Comparison of ENCODE assay signal across 20 cellular contexts in the genomic region with DNA sequence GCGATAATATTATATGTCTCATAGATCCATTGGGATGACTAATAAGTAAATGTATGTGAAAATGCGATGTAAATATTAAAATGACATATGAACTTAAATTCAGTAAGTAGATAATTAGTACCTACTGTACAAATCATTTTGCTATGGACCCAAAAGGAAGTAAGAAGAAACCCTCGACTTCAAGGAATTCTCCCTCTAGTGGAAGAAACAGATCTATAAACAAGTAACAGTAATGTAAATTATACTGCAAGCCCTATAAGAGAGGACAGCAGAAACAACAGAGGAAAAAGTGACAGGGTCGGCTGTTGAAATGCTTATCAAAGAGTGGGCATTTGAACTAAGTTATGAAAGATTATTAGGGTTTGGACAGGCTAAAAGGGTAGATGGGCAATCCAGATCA.
DNase-seq lines count a peak whose midpoint lies in the region; ATAC-seq and TF ChIP-seq lines count a peak whose summit lies in the region.
"Had no signal": no experiment of that assay in that cellular context is flagged by ENCODE, and none has a peak within 500 bp of the region (broad histone marks: within the 10 kb centered on the region; RNA-seq: fewer than 3 reads in every experiment).

No MANE protein-coding gene starts in this region.

- no peak for TF ChIP-seq EP300 in tibial nerve (IDR thresholded peaks at IDR 0.05)

- peak; percentile 41 for TF ChIP-seq CTCF in A673 (conservative IDR thresholded peaks at IDR 0.05; ENCODE audit: low read depth, low read length)
- TF ChIP-seq CTCF in GM23338 (conservative IDR thresholded peaks at IDR 0.05; ENCODE audit: low read depth in 2 of 2), result peak in 1 of 2 experiments; percentile 62; a peak in 3 of 4 replicates
- TF ChIP-seq CTCF in PC-9 (conservative IDR thresholded peaks at IDR 0.05), result 0 out of 2 replicates have a peak, but pooled peaks have one; percentile 21
- no peak for TF ChIP-seq CTCF in epithelial cell of esophagus (IDR thresholded peaks at IDR 0.05; ENCODE audit: insufficient read depth, low read depth, low read length, missing control alignments)
- TF ChIP-seq CTCF in tibial nerve (IDR thresholded peaks at IDR 0.05), result no peak

- H3K4me1 Mint-ChIP-seq in GM23338, result no peaks in the 10 kb centered on the region
- H3K4me1 Mint-ChIP-seq: activated naive CD4-positive, alpha-beta T cell treated with anti-CD3 and anti-CD28 coated beads, Interleukin-2, amount 50 U/mL, for 24 hours had no signal

- H3K9me2 ChIP-seq in GM23338 (ENCODE audit: insufficient read depth) (peaks cover 3% of the 10 kb centered on the region; the same call in 1 of the 2 replicates), PC-9 (ENCODE audit: insufficient read depth) (no peaks in the 10 kb centered on the region)

- no peaks in the 10 kb centered on the region for H3K79me2 ChIP-seq in GM23338 (replicated peaks; ENCODE audit: insufficient read depth)
- H3K79me2 ChIP-seq in PC-9 (ENCODE audit: low read depth), result no peaks in the 10 kb centered on the region
- H3K79me2 ChIP-seq: hepatocyte had no signal

- no peaks in the 10 kb centered on the region for H3K27me3 ChIP-seq in A673 (replicated peaks; ENCODE audit: insufficient read depth, low read depth, low read length, poor library complexity)
- H3K27me3 ChIP-seq in GM23338 (ENCODE audit: insufficient read depth), result no peaks in the 10 kb centered on the region
- H3K27me3 ChIP-seq in PC-9 (ENCODE audit: insufficient read depth, low read depth), result peaks cover 16% of the 10 kb centered on the region; the same call in 1 of the 2 replicates
- no peaks in the 10 kb centered on the region for H3K27me3 ChIP-seq in tibial nerve
- H3K27me3 ChIP-seq: hepatocyte, suprapubic skin, uterus had no signal

- no peak for ATAC-seq in GM23338
- ATAC-seq in GM18498 (IDR thresholded peaks at IDR 0.05; ENCODE audit: unreplicated experiment), result no peak

- no peak overlapping the region for H3K27ac ChIP-seq in A673 (ENCODE audit: low read depth, low read length, poor library complexity, severe bottlenecking)
- H3K27ac ChIP-seq in GM23338 (ENCODE audit: low read depth), result no peak overlapping the region
- no peak overlapping the region for H3K27ac ChIP-seq in PC-9
- H3K27ac ChIP-seq in tibial nerve, result no peak overlapping the region
- H3K27ac ChIP-seq: hepatocyte, prostate gland, suprapubic skin, uterus had no signal

- H3K36me3 ChIP-seq in A673 (ENCODE audit: insufficient read depth, low read length, poor library complexity, severe bottlenecking) (no peaks in the 10 kb centered on the region), GM23338 (ENCODE audit: insufficient read depth) (no peaks in the 10 kb centered on the region), PC-9 (ENCODE audit: low read depth) (no peaks in the 10 kb centered on the region), tibial nerve (no peaks in the 10 kb centered on the region)
- H3K36me3 ChIP-seq: prostate gland, suprapubic skin, uterus had no signal

- H2AFZ ChIP-seq in GM23338 (no peak overlapping the region), PC-9 (no peak overlapping the region)
- H2AFZ ChIP-seq: hepatocyte had no signal

- H3K9me3 ChIP-seq in A673 (ENCODE audit: low read depth, low read length, poor library complexity, severe bottlenecking), result no peaks in the 10 kb centered on the region
- no peaks in the 10 kb centered on the region for H3K9me3 ChIP-seq in PC-9 (ENCODE audit: insufficient read depth, low read depth)
- peaks cover 0 to 7% (median 0%) of the 10 kb centered on the region in 4 donors for H3K9me3 ChIP-seq in tibial nerve
- H3K9me3 ChIP-seq: prostate gland, suprapubic skin, uterus had no signal

- no peak overlapping the region for H3K4me3 Mint-ChIP-seq in GM23338
- H3K4me3 Mint-ChIP-seq: activated naive CD4-positive, alpha-beta T cell treated with anti-CD3 and anti-CD28 coated beads, Interleukin-2, amount 50 U/mL, for 24 hours had no signal

- peaks cover 2% of the 10 kb centered on the region for H3K27me3 Mint-ChIP-seq in GM23338 (ENCODE audit: insufficient read depth, low read depth, poor library complexity)

- H3K4me3 ChIP-seq in A673 (ENCODE audit: low read depth, low read length, poor library complexity, severe bottlenecking) (no peak overlapping the region), GM23338 (no peak overlapping the region), PC-9 (no peak overlapping the region), epithelial cell of esophagus (ENCODE audit: low read length) (no peak overlapping the region), tibial nerve (no peak overlapping the region)
- H3K4me3 ChIP-seq: hepatocyte, prostate gland, suprapubic skin, uterus had no signal

- H3K4me2 ChIP-seq in GM23338 (no peak overlapping the region), PC-9 (no peak overlapping the region)
- H3K4me2 ChIP-seq: hepatocyte had no signal

- no peaks in the 10 kb centered on the region for H3K9me3 Mint-ChIP-seq in GM23338
- H3K9me3 Mint-ChIP-seq: activated naive CD4-positive, alpha-beta T cell treated with anti-CD3 and anti-CD28 coated beads, Interleukin-2, amount 50 U/mL, for 24 hours had no signal

- H3K36me3 Mint-ChIP-seq in GM23338 (ENCODE audit: low read depth), result no peaks in the 10 kb centered on the region
- H3K36me3 Mint-ChIP-seq: activated naive CD4-positive, alpha-beta T cell treated with anti-CD3 and anti-CD28 coated beads, Interleukin-2, amount 50 U/mL, for 24 hours had no signal

- H3K4me1 ChIP-seq in A673 (ENCODE audit: insufficient read depth, low read length, poor library complexity, severe bottlenecking) (no peaks in the 10 kb centered on the region), GM23338 (ENCODE audit: insufficient read depth) (no peaks in the 10 kb centered on the region), PC-9 (replicated peaks; ENCODE audit: insufficient read depth) (no peaks in the 10 kb centered on the region), tibial nerve (no peaks in the 10 kb centered on the region)
- H3K4me1 ChIP-seq: prostate gland, suprapubic skin, uterus had no signal

- peak; percentile 10 for DNase-seq in A673 (ENCODE audit: low spot score)
- peak; percentile 53 for DNase-seq in GM23338 (ENCODE audit: low spot score)
- no peak for DNase-seq in PC-9
- peak; percentile 9 for DNase-seq in epithelial cell of esophagus (ENCODE audit: low read depth)
- no peak for DNase-seq in NCI-H748 treated with DMSO at 0.1 percent for 48 hours (lab: John Stamatoyannopoulos, UW)
- no peak for DNase-seq in tibial nerve (ENCODE audit: low spot score in 2 of 2)
- DNase-seq in NCI-H82 treated with DMSO at 0.1 percent for 48 hours (lab: John Stamatoyannopoulos, UW; ENCODE audit: unreplicated experiment), result no peak
- DNase-seq: activated CD4-positive, alpha-beta T cell treated with anti-CD3 and anti-CD28 coated beads for 48 hours; anterior cingulate cortex; erythroblast; foreskin melanocyte; KG1; SHP77; stimulated activated CD4-positive, alpha-beta T cell treated with anti-CD3 and anti-CD28 coated beads, Interleukin-1b, Interleukin-23, amount 100 ng/mL, for 48 hours; uterus had no signal

- intact Hi-C loops in A673 (cut with micrococcal nuclease; ENCODE audit: unreplicated experiment) (no loop called here), PC-9 (cut with micrococcal nuclease; ENCODE audit: unreplicated experiment) (no loop called here)

- POLR2A ChIA-PET in A673 (lab: Charles Lee; ENCODE audit: low non-redundant PET), result no interaction called here
- POLR2A ChIA-PET in PC-9 (lab: Charles Lee; ENCODE audit: unreplicated experiment), result no interaction called here

- no peak for TF ChIP-seq POLR2A in tibial nerve (IDR thresholded peaks at IDR 0.05)

- BruUV-seq in A673 (replicated peaks; lab: Mats Ljungman, UMichigan) (no TSS peak), PC-9 (replicated peaks; lab: Mats Ljungman, UMichigan) (no TSS peak)

- no peak overlapping the region for H3K27ac Mint-ChIP-seq in GM23338
- H3K27ac Mint-ChIP-seq: activated naive CD4-positive, alpha-beta T cell treated with anti-CD3 and anti-CD28 coated beads, Interleukin-2, amount 50 U/mL, for 24 hours had no signal

- H4K20me1 ChIP-seq in GM23338 (replicated peaks; ENCODE audit: insufficient read depth) (no peaks in the 10 kb centered on the region), PC-9 (ENCODE audit: insufficient read depth) (no peaks in the 10 kb centered on the region)

- H3F3A ChIP-seq in GM23338 (replicated peaks; ENCODE audit: low read depth) (no peaks in the 10 kb centered on the region), PC-9 (ENCODE audit: insufficient read depth, low read depth) (no peaks in the 10 kb centered on the region)

- 87% methylated on average over 4 of the region's 4 CpGs for WGBS in tibial nerve, 2 donors

- CTCF ChIA-PET in A673 (lab: Charles Lee) (no interaction called here), PC-9 (lab: Charles Lee) (no interaction called here)

TF ChIP-seq in GM23338, 12 proteins besides CTCF, POLR2A, EP300 and RAD21:
- TF ChIP-seq NANOG (IDR thresholded peaks at IDR 0.05; ENCODE audit: borderline replicate concordance) (no peak), POLR2AphosphoS5 (IDR thresholded peaks at IDR 0.05; ENCODE audit: low read depth) (no peak), ZNF114 (CRISPR knock-in tag; IDR thresholded peaks at IDR 0.05) (no peak)

Comparison
In these comparisons a context has a peak if more than half of its experiments do, and no peak if none do; other contexts are left out.
1. DNase-seq: peak in A673 (single experiment), GM23338 (single experiment) and epithelial cell of esophagus (single experiment); none in PC-9 (0 of 2), NCI-H748 treated with DMSO at 0.1 percent for 48 hours (single experiment), tibial nerve (0 of 2) and NCI-H82 treated with DMSO at 0.1 percent for 48 hours (single experiment).
2. CTCF ChIP-seq: peak in A673 (single experiment) and PC-9 (single experiment); none in epithelial cell of esophagus (single experiment) and tibial nerve (0 of 5).